Comparison of ENCODE assay signal across 1 cellular context in the genomic region with DNA sequence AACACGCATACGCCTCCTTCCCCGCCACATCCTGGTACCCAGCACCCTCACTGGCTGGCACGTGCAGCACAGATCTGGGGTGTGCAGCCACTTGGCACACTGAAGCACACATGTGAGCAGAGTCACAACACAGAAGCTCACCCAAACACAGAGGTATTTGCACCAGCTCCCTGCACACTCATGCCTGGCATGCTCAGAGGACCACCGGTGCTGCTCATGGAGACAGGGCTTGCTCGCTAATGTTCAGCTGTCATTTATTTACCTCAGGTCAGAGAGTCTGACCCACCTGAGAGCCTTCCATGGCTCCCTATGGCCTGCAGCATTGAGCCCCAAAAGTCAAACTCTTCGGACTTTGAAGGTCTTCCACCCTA.
TF ChIP-seq lines count a peak whose summit lies in the region.

No MANE protein-coding gene starts in this region.

TF ChIP-seq in HepG2, 621 proteins besides CTCF, POLR2A, EP300 and RAD21 (continued from another document):
- TF ChIP-seq SAFB2 (CRISPR knock-in tag; IDR thresholded peaks at IDR 0.05; ENCODE audit: borderline replicate concordance, low read depth) (no peak), ZBTB14 (CRISPR knock-in tag; IDR thresholded peaks at IDR 0.05) (no peak), ZNF704 (CRISPR knock-in tag; IDR thresholded peaks at IDR 0.05; ENCODE audit: borderline replicate concordance) (no peak), HDAC1 (CRISPR knock-in tag; IDR thresholded peaks at IDR 0.05) (no peak), ZFP41 (CRISPR knock-in tag; IDR thresholded peaks at IDR 0.05; ENCODE audit: borderline replicate concordance) (no peak), ZNF17 (CRISPR knock-in tag; IDR thresholded peaks at IDR 0.05) (no peak), PCBP2 (optimal IDR thresholded peaks at IDR 0.05; ENCODE audit: low read depth, low read length, poor library complexity, severe bottlenecking) (no peak), MTF1 (CRISPR knock-in tag; IDR thresholded peaks at IDR 0.05) (no peak), ZNF496 (CRISPR knock-in tag; IDR thresholded peaks at IDR 0.05; ENCODE audit: insufficient replicate concordance) (no peak), YEATS2 (CRISPR knock-in tag; IDR thresholded peaks at IDR 0.05; ENCODE audit: borderline replicate concordance) (no peak), GATA4 (IDR thresholded peaks at IDR 0.05; ENCODE audit: borderline replicate concordance, low read depth) (no peak), ZHX2 (IDR thresholded peaks at IDR 0.05; ENCODE audit: low read depth) (no peak), ZHX2 (CRISPR knock-in tag; IDR thresholded peaks at IDR 0.05; ENCODE audit: borderline replicate concordance) (no peak), LCORL (IDR thresholded peaks at IDR 0.05) (no peak), LCORL (CRISPR knock-in tag; IDR thresholded peaks at IDR 0.05) (no peak)
